Comparison of ENCODE assay signal across 8 cellular contexts in genomic region chr9:19408316-19408692, GRCh38. TPM values are rescaled to one million over a fixed set of nuclear protein-coding genes. Genes with fewer than 3 reads are reported as not detected.
DNase-seq lines count a peak whose midpoint lies in the region; ATAC-seq, FAIRE-seq and TF ChIP-seq lines count a peak whose summit lies in the region.

No MANE protein-coding gene starts in this region.

- peak; percentile 1 for ATAC-seq in HG02981 (IDR thresholded peaks at IDR 0.05; ENCODE audit: unreplicated experiment)
- no peak for ATAC-seq in activated B cell treated with CpG ODN at 0.5 μM for 24 hours (ENCODE audit: low read depth)
- ATAC-seq in GM18858 (IDR thresholded peaks at IDR 0.05; ENCODE audit: unreplicated experiment), result no peak

- TF ChIP-seq CTCF in activated B cell treated with CpG ODN at 0.5 μM for 24 hours (IDR thresholded peaks at IDR 0.05) (no peak), fibroblast of pulmonary artery (IDR thresholded peaks at IDR 0.05; ENCODE audit: low read length, missing control alignments) (no peak), osteocyte (IDR thresholded peaks at IDR 0.05) (no peak)

- POLR2A ChIA-PET in activated B cell treated with CpG ODN at 0.5 μM for 24 hours (lab: Charles Lee), result interaction anchor here (0.8 to 1.3 kb wide), 3 partner anchors 29 to 32 kb away, joined by 3 to 12 read pairs (median 3); partner anchors contain the start of gene RPS6

- DNase-seq in GM12892 (ENCODE audit: insufficient read length) (peak; percentile 18), activated B cell treated with CpG ODN at 0.5 μM for 24 hours (no peak), fibroblast of pulmonary artery (ENCODE audit: low read depth) (no peak), osteocyte (ENCODE audit: extremely low spot score, unreplicated experiment) (no peak), cortex of kidney (lab: John Stamatoyannopoulos, UW) (no peak)
- DNase-seq in stimulated activated CD4-positive, alpha-beta T cell treated with anti-CD3 and anti-CD28 coated beads, Interleukin-12 subunit alpha, Interleukin-12 subunit beta, amount 100 ng/mL, for 4 hours, result no peak

- peaks cover 3% of the 10 kb centered on the region for H3K36me3 Mint-ChIP-seq in activated B cell treated with CpG ODN at 0.5 μM for 24 hours (ENCODE audit: low read depth)
- no peaks in the 10 kb centered on the region for H3K36me3 Mint-ChIP-seq in osteocyte (ENCODE audit: unreplicated experiment)

- H3K4me3 Mint-ChIP-seq in activated B cell treated with CpG ODN at 0.5 μM for 24 hours, result peak overlapping the region; percentile 94
- peak overlapping the region; percentile 90 for H3K4me3 Mint-ChIP-seq in osteocyte (ENCODE audit: unreplicated experiment)

- CTCF ChIA-PET in activated B cell treated with CpG ODN at 0.5 μM for 24 hours (lab: Charles Lee), result no interaction called here

- H3K4me3 ChIP-seq in fibroblast of pulmonary artery (replicated peaks; ENCODE audit: low read depth, low read length), result peak overlapping the region; percentile 88

- H3K27ac Mint-ChIP-seq in activated B cell treated with CpG ODN at 0.5 μM for 24 hours, result peak overlapping the region; percentile 56
- H3K27ac Mint-ChIP-seq in osteocyte (ENCODE audit: unreplicated experiment), result peak overlapping the region; percentile 50

- peaks cover 12% of the 10 kb centered on the region for H3K4me1 Mint-ChIP-seq in activated B cell treated with CpG ODN at 0.5 μM for 24 hours
- peaks cover 13% of the 10 kb centered on the region for H3K4me1 Mint-ChIP-seq in osteocyte (ENCODE audit: unreplicated experiment)

- TF ChIP-seq POLR2A in GM12892 (IDR thresholded peaks at IDR 0.05; ENCODE audit: low read depth, low read length), result no peak

- no peaks in the 10 kb centered on the region for H3K27me3 Mint-ChIP-seq in activated B cell treated with CpG ODN at 0.5 μM for 24 hours
- peaks cover 4% of the 10 kb centered on the region for H3K27me3 Mint-ChIP-seq in osteocyte (ENCODE audit: unreplicated experiment)

- intact Hi-C loops in activated B cell treated with CpG ODN at 0.5 μM for 24 hours (cut with micrococcal nuclease), result loop anchor here (1.0 to 2.0 kb wide), 7 partner anchors 28 to 359 kb away; partner anchors contain the start of genes DENND4C, HAUS6, RPS6 and RRAGA

- no peak for FAIRE-seq in GM12892 (lab: Jason Lieb, UNC)

- H3K9me3 Mint-ChIP-seq in activated B cell treated with CpG ODN at 0.5 μM for 24 hours, result peaks cover 5% of the 10 kb centered on the region
- H3K9me3 Mint-ChIP-seq in osteocyte (ENCODE audit: unreplicated experiment), result peaks cover 9% of the 10 kb centered on the region

RNA-seq across cellular contexts. Expression of gene ACER2, which starts 0.5 kb away (rescaled TPM):
- polyA plus RNA-seq in GM12892 (2012; ENCODE audit: missing spikeins), result 3.1 TPM
- 1.4 and 2.0 TPM in 2 replicates for total RNA-seq in activated B cell treated with CpG ODN at 0.5 μM for 24 hours
- total RNA-seq in osteocyte, result 0.52 and 0.70 TPM in 2 replicates

RNA-seq across cellular contexts. Expression of gene RPS6, which starts 28.3 kb away (rescaled TPM):
- 6,811 TPM for polyA plus RNA-seq in GM12892 (2012; ENCODE audit: missing spikeins)
- total RNA-seq in activated B cell treated with CpG ODN at 0.5 μM for 24 hours (3,975 and 4,622 TPM in 2 replicates), osteocyte (1,728 and 1,737 TPM in 2 replicates)
